Comparison of ENCODE assay signal across 8 cellular contexts in the genomic region with DNA sequence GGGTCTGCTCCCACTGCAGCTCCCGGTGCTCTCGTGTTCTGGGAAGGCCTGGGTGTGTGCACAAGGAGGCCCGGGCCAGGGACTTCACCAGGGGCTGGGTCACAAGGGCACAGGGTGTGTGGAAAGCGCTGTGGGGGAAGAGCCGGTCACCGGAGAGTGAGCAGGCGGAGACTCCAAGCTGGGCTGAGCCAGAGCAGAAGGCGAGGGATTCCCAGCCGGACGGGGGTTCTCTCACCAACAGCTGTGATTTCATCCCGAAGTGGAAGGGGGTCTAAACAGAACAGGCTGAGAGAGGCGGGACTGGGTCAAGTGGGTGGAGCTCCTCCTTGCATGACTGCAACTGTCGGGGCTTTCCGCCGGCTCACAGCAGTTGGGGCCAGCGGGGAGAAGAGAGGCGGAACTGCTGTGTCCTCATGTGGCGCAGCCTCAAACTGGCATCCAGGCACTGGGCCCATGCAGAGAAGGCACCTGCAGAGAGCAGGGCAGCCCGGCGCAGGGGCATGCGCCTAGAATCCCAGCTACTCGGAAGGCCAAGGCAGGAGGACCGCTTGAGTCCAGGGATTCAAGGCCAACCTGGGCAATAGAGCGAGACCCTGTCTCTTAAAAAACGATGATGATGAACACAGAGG. TPM values are rescaled to one million over a fixed set of nuclear protein-coding genes. Genes with fewer than 3 reads are reported as not detected.
A peak's percentile ranks its signal among the peaks of the same experiment; 100 is the strongest.
DNase-seq lines count a peak whose midpoint lies in the region; ATAC-seq and TF ChIP-seq lines count a peak whose summit lies in the region.

No MANE protein-coding gene starts in this region.

- peak overlapping the region; percentile 38 for H3K4me3 ChIP-seq in GM12864 (ENCODE audit: low read depth, low read length)
- no peak overlapping the region for H3K4me3 ChIP-seq in H7 (ENCODE audit: insufficient read depth, low read depth, low read length)
- peak overlapping the region in 1 of 2 donors; percentile 16 for H3K4me3 ChIP-seq in left lung

- H3K27ac ChIP-seq in left lung: peak overlapping the region; percentile 79 to 97

- DNase-seq in GM12864 (ENCODE audit: low read depth) (peak; percentile 84), H7 (peak; percentile 78), NOMO-1 (lab: John Stamatoyannopoulos, UW; ENCODE audit: unreplicated experiment in 2 of 2) (peak; percentile 74 to 83), left lung (peak; percentile 87 to 94), NCI-H1417 (lab: John Stamatoyannopoulos, UW) (no peak), NCI-H510A treated with DMSO at 0.1 percent for 48 hours (lab: John Stamatoyannopoulos, UW) (no peak)
- DNase-seq in activated effector memory CD4-positive, alpha-beta T cell treated with Interleukin-2 at 50 U/mL for 16 hours: peak; percentile 76
- DNase-seq in stimulated activated CD8-positive, alpha-beta memory T cell treated with anti-CD3 and anti-CD28 coated beads, Interleukin-2, amount 100 ng/mL, for 1 hour (ENCODE audit: low read depth in 2 of 2): peak; percentile 60 to 76

- peak; percentile 78 for ATAC-seq in left lung

- TF ChIP-seq CTCF in GM12864 (IDR thresholded peaks at IDR 0.05; ENCODE audit: low read depth, low read length, missing control alignments) (no peak), left lung (IDR thresholded peaks at IDR 0.05) (no peak)

- peaks cover 9% of the 10 kb centered on the region for H3K36me3 ChIP-seq in H7 (replicated peaks; ENCODE audit: control insufficient read depth, insufficient read depth, low read length)
- H3K36me3 ChIP-seq in left lung: peaks cover 0 to 39% of the 10 kb centered on the region in 2 donors

- peaks cover 0 to 68% of the 10 kb centered on the region in 2 donors for H3K4me1 ChIP-seq in left lung

- intact Hi-C loops in left lung (cut with DNase I): no loop called here

- no peaks in the 10 kb centered on the region for H3K9me3 ChIP-seq in left lung

- no peaks in the 10 kb centered on the region for H3K27me3 ChIP-seq in H7 (ENCODE audit: control insufficient read depth, insufficient read depth, low read length)
- H3K27me3 ChIP-seq in left lung: no peaks in the 10 kb centered on the region

RNA-seq across cellular contexts. Expression of a gene that starts 7.6 kb away (rescaled TPM):
- 13.3 and 17.3 TPM in 2 replicates for total RNA-seq in H7 (2014; rRNA removed; shearing (Covaris generic))
- 10 to 100 TPM; 22.3 to 38.2 TPM for total RNA-seq in left lung

RNA-seq across cellular contexts. Expression of a gene that starts 29.6 kb away (rescaled TPM):
- 20.5 and 24.4 TPM in 2 replicates for total RNA-seq in H7 (2014; rRNA removed; shearing (Covaris generic))
- total RNA-seq in left lung: 10 to 100 TPM; 17.1 to 18.8 TPM

RNA-seq across cellular contexts. Expression of a gene that starts 38.9 kb away (rescaled TPM):
- total RNA-seq in H7 (2014; rRNA removed; shearing (Covaris generic)): 29.1 and 30.5 TPM in 2 replicates
- total RNA-seq in left lung: 1 to 10 TPM; 8.6 to 9.5 TPM

RNA-seq across cellular contexts. Expression of a gene that starts 39.0 kb away (rescaled TPM):
- total RNA-seq in H7 (2014; rRNA removed; shearing (Covaris generic)): 54.0 and 67.2 TPM in 2 replicates
- total RNA-seq in left lung: 10 to 100 TPM; 12.9 to 16.6 TPM

RNA-seq across cellular contexts. Expression of a gene that starts 53.0 kb away (rescaled TPM):
- 40.9 and 42.2 TPM in 2 replicates for total RNA-seq in H7 (2014; rRNA removed; shearing (Covaris generic))
- total RNA-seq in left lung: 10 to 100 TPM; 30.5 to 39.0 TPM

Comparison
In these comparisons a context has a peak if more than half of its experiments do, and no peak if none do; other contexts are left out.
1. DNase-seq: peak in GM12864 (single experiment), H7 (single experiment), NOMO-1 (2 of 2), activated effector memory CD4-positive, alpha-beta T cell treated with Interleukin-2 at 50 U/mL for 16 hours (single experiment), left lung (2 of 2) and stimulated activated CD8-positive, alpha-beta memory T cell treated with anti-CD3 and anti-CD28 coated beads, Interleukin-2, amount 100 ng/mL, for 1 hour (2 of 2); none in NCI-H1417 (0 of 3) and NCI-H510A treated with DMSO at 0.1 percent for 48 hours (single experiment).